ENCODE assay signal across 1 cellular context in the genomic region with DNA sequence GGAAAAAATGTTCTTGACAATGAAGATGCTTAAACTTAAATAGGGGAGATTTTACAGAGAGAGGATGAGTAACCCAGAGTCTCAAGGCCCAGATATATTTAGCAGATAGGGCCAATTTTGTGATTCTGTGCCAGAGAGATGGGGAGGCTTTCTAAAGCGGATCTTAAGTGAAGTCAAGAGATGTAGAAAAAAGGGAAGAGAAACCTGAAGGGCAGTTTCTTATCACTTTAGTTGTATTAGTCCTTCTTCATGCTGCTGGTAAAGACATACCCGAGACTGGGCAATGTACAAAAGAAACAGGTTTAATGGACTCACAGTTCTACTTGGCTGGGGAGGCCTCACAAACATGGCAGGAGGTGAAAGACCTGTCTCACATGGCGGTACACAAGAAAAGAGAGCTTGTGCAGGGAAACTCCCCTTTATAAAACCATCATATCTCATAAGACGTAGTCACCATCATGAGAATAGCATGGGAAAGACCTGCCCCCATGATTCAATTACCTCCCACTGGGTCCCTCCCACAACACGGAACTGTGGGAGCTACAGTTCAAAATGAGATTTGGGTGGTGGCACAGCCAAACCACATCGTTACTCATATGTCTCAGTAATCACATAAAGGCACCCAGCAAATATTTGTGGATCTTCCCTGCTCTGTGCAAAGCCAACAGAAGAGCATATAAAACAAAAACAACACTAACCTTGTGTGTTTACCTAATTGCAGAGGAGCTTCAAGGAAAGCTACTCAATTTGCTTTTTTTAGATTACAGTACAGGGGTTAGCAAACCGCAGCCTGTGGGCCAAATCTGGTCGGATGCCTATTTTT.
A peak's percentile ranks its signal among the peaks of the same experiment; 100 is the strongest.
TF ChIP-seq lines count a peak whose summit lies in the region.

No MANE protein-coding gene starts in this region.

TF ChIP-seq in GM12878, 131 proteins besides CTCF, POLR2A, EP300 and RAD21 (continued from another document and continues in another):
- peak; percentile 28; the same call in 1 of the 2 replicates for TF ChIP-seq CREB1 (IDR thresholded peaks at IDR 0.05; ENCODE audit: low read depth)
- TF ChIP-seq NBN (IDR thresholded peaks at IDR 0.05) = peak; percentile 87
- no peak for TF ChIP-seq FOS (IDR thresholded peaks at IDR 0.05; ENCODE audit: borderline replicate concordance, extremely low read depth, insufficient read length)
- no peak for TF ChIP-seq NRF1 (conservative IDR thresholded peaks at IDR 0.05; ENCODE audit: low read depth, low read length)
- TF ChIP-seq NFXL1 (IDR thresholded peaks at IDR 0.05; ENCODE audit: borderline replicate concordance) = no peak
- peak; percentile 19 for TF ChIP-seq RELA (IDR thresholded peaks at IDR 0.05; ENCODE audit: borderline replicate concordance, partially characterized antibody)
- TF ChIP-seq SPI1 (IDR thresholded peaks at IDR 0.05; ENCODE audit: borderline replicate concordance, insufficient read depth, low read depth, low read length) = peak; percentile 95
- TF ChIP-seq PAX5 (IDR thresholded peaks at IDR 0.05; ENCODE audit: borderline replicate concordance, low read depth, low read length) = 0 out of 2 replicates have a peak, but pooled peaks have one; percentile 19
- TF ChIP-seq EGR1 (IDR thresholded peaks at IDR 0.05; ENCODE audit: borderline replicate concordance in 1 of 2, low read depth in 2 of 2, low read length in 2 of 2) = 0 out of 3 replicates have a peak, but pooled peaks of 1 of the 2 experiments have one; percentile 22
- TF ChIP-seq MYB (IDR thresholded peaks at IDR 0.05; ENCODE audit: borderline replicate concordance, low read depth, low read length) = no peak
- no peak for TF ChIP-seq WRNIP1 (IDR thresholded peaks at IDR 0.05; ENCODE audit: borderline replicate concordance, low read depth, low read length)
- peak; percentile 55 for TF ChIP-seq TCF12 (IDR thresholded peaks at IDR 0.05; ENCODE audit: low read depth, low read length)
- TF ChIP-seq, protein P1, sequence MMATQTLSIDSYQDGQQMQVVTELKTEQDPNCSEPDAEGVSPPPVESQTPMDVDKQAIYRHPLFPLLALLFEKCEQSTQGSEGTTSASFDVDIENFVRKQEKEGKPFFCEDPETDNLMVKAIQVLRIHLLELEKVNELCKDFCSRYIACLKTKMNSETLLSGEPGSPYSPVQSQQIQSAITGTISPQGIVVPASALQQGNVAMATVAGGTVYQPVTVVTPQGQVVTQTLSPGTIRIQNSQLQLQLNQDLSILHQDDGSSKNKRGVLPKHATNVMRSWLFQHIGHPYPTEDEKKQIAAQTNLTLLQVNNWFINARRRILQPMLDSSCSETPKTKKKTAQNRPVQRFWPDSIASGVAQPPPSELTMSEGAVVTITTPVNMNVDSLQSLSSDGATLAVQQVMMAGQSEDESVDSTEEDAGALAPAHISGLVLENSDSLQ (IDR thresholded peaks at IDR 0.05) = peak; percentile 60
- peak; percentile 81 for TF ChIP-seq NR2F1 (conservative IDR thresholded peaks at IDR 0.05)
- peak; percentile 81 for TF ChIP-seq ZBED1 (IDR thresholded peaks at IDR 0.05; ENCODE audit: borderline replicate concordance)
- TF ChIP-seq SP1 (IDR thresholded peaks at IDR 0.05; ENCODE audit: low read depth, low read length) = peak; percentile 46
- TF ChIP-seq, protein P2, sequence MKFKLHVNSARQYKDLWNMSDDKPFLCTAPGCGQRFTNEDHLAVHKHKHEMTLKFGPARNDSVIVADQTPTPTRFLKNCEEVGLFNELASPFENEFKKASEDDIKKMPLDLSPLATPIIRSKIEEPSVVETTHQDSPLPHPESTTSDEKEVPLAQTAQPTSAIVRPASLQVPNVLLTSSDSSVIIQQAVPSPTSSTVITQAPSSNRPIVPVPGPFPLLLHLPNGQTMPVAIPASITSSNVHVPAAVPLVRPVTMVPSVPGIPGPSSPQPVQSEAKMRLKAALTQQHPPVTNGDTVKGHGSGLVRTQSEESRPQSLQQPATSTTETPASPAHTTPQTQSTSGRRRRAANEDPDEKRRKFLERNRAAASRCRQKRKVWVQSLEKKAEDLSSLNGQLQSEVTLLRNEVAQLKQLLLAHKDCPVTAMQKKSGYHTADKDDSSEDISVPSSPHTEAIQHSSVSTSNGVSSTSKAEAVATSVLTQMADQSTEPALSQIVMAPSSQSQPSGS (IDR thresholded peaks at IDR 0.05; ENCODE audit: low read length) = peak; percentile 93
- 0 out of 2 replicates have a peak, but pooled peaks have one; percentile 24 for TF ChIP-seq RCOR1 (conservative IDR thresholded peaks at IDR 0.05; ENCODE audit: low read depth, low read length)
- TF ChIP-seq, protein P3, sequence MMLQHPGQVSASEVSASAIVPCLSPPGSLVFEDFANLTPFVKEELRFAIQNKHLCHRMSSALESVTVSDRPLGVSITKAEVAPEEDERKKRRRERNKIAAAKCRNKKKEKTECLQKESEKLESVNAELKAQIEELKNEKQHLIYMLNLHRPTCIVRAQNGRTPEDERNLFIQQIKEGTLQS (IDR thresholded peaks at IDR 0.05; ENCODE audit: borderline replicate concordance, extremely low read depth, low read depth, low read length) = no peak
- TF ChIP-seq NR2C2 (IDR thresholded peaks at IDR 0.05; ENCODE audit: borderline replicate concordance, control insufficient read depth, insufficient read length, low read depth) = no peak
- TF ChIP-seq CBX5 (IDR thresholded peaks at IDR 0.05; ENCODE audit: low read depth) = peak; percentile 58; the same call in 1 of the 2 replicates
- peak; percentile 68; the same call in 1 of the 2 replicates for TF ChIP-seq ZNF207 (IDR thresholded peaks at IDR 0.05; ENCODE audit: borderline replicate concordance)
- peak in 1 of 2 experiments; percentile 9; a peak in 1 of 4 replicates for TF ChIP-seq CEBPB (IDR thresholded peaks at IDR 0.05; ENCODE audit: borderline replicate concordance in 1 of 2, low read depth in 2 of 2, low read length in 2 of 2)
- TF ChIP-seq SMC3 (IDR thresholded peaks at IDR 0.05; ENCODE audit: borderline replicate concordance, low read length) = 0 out of 2 replicates have a peak, but pooled peaks have one; percentile 5
- peak; percentile 88 for TF ChIP-seq RUNX3 (IDR thresholded peaks at IDR 0.05; ENCODE audit: low read length)
- TF ChIP-seq, protein P4, sequence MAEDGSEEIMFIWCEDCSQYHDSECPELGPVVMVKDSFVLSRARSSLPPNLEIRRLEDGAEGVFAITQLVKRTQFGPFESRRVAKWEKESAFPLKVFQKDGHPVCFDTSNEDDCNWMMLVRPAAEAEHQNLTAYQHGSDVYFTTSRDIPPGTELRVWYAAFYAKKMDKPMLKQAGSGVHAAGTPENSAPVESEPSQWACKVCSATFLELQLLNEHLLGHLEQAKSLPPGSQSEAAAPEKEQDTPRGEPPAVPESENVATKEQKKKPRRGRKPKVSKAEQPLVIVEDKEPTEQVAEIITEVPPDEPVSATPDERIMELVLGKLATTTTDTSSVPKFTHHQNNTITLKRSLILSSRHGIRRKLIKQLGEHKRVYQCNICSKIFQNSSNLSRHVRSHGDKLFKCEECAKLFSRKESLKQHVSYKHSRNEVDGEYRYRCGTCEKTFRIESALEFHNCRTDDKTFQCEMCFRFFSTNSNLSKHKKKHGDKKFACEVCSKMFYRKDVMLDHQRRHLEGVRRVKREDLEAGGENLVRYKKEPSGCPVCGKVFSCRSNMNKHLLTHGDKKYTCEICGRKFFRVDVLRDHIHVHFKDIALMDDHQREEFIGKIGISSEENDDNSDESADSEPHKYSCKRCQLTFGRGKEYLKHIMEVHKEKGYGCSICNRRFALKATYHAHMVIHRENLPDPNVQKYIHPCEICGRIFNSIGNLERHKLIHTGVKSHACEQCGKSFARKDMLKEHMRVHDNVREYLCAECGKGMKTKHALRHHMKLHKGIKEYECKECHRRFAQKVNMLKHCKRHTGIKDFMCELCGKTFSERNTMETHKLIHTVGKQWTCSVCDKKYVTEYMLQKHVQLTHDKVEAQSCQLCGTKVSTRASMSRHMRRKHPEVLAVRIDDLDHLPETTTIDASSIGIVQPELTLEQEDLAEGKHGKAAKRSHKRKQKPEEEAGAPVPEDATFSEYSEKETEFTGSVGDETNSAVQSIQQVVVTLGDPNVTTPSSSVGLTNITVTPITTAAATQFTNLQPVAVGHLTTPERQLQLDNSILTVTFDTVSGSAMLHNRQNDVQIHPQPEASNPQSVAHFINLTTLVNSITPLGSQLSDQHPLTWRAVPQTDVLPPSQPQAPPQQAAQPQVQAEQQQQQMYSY (CRISPR knock-in tag; IDR thresholded peaks at IDR 0.05) = no peak
- peak; percentile 56 for TF ChIP-seq TBL1XR1 (IDR thresholded peaks at IDR 0.05; ENCODE audit: low read depth, low read length)
- no peak for TF ChIP-seq HDAC6 (IDR thresholded peaks at IDR 0.05; ENCODE audit: unreplicated experiment)
- TF ChIP-seq ATF7 (IDR thresholded peaks at IDR 0.05; ENCODE audit: low read depth) = peak; percentile 82
- TF ChIP-seq SMAD1 (IDR thresholded peaks at IDR 0.05; ENCODE audit: low read depth, partially characterized antibody) = peak; percentile 85
- TF ChIP-seq, protein P5, sequence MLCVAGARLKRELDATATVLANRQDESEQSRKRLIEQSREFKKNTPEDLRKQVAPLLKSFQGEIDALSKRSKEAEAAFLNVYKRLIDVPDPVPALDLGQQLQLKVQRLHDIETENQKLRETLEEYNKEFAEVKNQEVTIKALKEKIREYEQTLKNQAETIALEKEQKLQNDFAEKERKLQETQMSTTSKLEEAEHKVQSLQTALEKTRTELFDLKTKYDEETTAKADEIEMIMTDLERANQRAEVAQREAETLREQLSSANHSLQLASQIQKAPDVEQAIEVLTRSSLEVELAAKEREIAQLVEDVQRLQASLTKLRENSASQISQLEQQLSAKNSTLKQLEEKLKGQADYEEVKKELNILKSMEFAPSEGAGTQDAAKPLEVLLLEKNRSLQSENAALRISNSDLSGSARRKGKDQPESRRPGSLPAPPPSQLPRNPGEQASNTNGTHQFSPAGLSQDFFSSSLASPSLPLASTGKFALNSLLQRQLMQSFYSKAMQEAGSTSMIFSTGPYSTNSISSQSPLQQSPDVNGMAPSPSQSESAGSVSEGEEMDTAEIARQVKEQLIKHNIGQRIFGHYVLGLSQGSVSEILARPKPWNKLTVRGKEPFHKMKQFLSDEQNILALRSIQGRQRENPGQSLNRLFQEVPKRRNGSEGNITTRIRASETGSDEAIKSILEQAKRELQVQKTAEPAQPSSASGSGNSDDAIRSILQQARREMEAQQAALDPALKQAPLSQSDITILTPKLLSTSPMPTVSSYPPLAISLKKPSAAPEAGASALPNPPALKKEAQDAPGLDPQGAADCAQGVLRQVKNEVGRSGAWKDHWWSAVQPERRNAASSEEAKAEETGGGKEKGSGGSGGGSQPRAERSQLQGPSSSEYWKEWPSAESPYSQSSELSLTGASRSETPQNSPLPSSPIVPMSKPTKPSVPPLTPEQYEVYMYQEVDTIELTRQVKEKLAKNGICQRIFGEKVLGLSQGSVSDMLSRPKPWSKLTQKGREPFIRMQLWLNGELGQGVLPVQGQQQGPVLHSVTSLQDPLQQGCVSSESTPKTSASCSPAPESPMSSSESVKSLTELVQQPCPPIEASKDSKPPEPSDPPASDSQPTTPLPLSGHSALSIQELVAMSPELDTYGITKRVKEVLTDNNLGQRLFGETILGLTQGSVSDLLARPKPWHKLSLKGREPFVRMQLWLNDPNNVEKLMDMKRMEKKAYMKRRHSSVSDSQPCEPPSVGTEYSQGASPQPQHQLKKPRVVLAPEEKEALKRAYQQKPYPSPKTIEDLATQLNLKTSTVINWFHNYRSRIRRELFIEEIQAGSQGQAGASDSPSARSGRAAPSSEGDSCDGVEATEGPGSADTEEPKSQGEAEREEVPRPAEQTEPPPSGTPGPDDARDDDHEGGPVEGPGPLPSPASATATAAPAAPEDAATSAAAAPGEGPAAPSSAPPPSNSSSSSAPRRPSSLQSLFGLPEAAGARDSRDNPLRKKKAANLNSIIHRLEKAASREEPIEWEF (IDR thresholded peaks at IDR 0.05; ENCODE audit: insufficient replicate concordance, low read depth, low read length) = peak; percentile 35
- peak; percentile 77 for TF ChIP-seq CBFB (IDR thresholded peaks at IDR 0.05; ENCODE audit: low read depth)
- TF ChIP-seq TAF1 (IDR thresholded peaks at IDR 0.05; ENCODE audit: borderline replicate concordance, low read depth, low read length) = peak; percentile 35; the same call in 1 of the 2 replicates
- TF ChIP-seq IKZF2 (IDR thresholded peaks at IDR 0.05) = peak; percentile 81 to 86
- TF ChIP-seq SIN3A (IDR thresholded peaks at IDR 0.05; ENCODE audit: low read depth, low read length) = no peak
- TF ChIP-seq KLF5 (IDR thresholded peaks at IDR 0.05; ENCODE audit: partially characterized antibody) = peak; percentile 38
- TF ChIP-seq, protein P6, sequence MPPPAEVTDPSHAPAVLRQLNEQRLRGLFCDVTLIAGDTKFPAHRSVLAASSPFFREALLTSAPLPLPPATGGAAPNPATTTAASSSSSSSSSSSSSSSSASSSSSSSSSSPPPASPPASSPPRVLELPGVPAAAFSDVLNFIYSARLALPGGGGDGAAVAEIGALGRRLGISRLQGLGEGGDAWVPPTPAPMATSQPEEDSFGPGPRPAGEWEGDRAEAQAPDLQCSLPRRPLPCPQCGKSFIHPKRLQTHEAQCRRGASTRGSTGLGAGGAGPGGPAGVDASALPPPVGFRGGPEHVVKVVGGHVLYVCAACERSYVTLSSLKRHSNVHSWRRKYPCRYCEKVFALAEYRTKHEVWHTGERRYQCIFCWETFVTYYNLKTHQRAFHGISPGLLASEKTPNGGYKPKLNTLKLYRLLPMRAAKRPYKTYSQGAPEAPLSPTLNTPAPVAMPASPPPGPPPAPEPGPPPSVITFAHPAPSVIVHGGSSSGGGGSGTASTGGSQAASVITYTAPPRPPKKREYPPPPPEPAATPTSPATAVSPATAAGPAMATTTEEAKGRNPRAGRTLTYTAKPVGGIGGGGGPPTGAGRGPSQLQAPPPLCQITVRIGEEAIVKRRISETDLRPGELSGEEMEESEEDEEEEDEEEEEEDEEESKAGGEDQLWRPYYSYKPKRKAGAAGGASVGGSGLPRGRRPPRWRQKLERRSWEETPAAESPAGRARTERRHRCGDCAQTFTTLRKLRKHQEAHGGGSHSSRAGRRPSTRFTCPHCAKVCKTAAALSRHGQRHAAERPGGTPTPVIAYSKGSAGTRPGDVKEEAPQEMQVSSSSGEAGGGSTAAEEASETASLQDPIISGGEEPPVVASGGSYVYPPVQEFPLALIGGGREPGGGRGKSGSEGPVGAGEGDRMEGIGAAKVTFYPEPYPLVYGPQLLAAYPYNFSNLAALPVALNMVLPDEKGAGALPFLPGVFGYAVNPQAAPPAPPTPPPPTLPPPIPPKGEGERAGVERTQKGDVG (CRISPR knock-in tag; IDR thresholded peaks at IDR 0.05) = no peak
- peak; percentile 94 for TF ChIP-seq NFIC (IDR thresholded peaks at IDR 0.05; ENCODE audit: low read depth, low read length)
- TF ChIP-seq BMI1 (IDR thresholded peaks at IDR 0.05; ENCODE audit: borderline replicate concordance) = peak; percentile 12; the same call in 1 of the 2 replicates
- TF ChIP-seq, protein P7, sequence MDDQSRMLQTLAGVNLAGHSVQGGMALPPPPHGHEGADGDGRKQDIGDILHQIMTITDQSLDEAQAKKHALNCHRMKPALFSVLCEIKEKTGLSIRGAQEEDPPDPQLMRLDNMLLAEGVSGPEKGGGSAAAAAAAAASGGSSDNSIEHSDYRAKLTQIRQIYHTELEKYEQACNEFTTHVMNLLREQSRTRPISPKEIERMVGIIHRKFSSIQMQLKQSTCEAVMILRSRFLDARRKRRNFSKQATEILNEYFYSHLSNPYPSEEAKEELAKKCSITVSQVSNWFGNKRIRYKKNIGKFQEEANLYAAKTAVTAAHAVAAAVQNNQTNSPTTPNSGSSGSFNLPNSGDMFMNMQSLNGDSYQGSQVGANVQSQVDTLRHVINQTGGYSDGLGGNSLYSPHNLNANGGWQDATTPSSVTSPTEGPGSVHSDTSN (IDR thresholded peaks at IDR 0.05; ENCODE audit: insufficient replicate concordance, low read depth, low read length) = peak; percentile 69
